16 cellular contexts compared by ENCODE assay signal in genomic region chr5:1565737-1566734, GRCh38. TPM values are rescaled to one million over a fixed set of nuclear protein-coding genes. Genes with fewer than 3 reads are reported as not detected.
DNase-seq lines count a peak whose midpoint lies in the region; TF ChIP-seq lines count a peak whose summit lies in the region.
"Had no signal": no experiment of that assay in that cellular context is flagged by ENCODE, and none has a peak within 500 bp of the region (broad histone marks: within the 10 kb centered on the region; RNA-seq: fewer than 3 reads in every experiment).

No MANE protein-coding gene starts in this region.

- CTCF ChIA-PET in mammary epithelial cell (lab: Charles Lee; ENCODE audit: low non-redundant PET) = no interaction called here

- in situ Hi-C loops in mammary epithelial cell (cut with MboI; ENCODE audit: low sequenced_read_pairs in 2 of 2) = no loop called here

- dilution Hi-C loops in mammary epithelial cell (cut with HindIII; ENCODE audit: low sequenced_read_pairs) = no loop called here

- peak overlapping the region; percentile 5 for H4K8ac ChIP-seq in mesenchymal stem cell (ENCODE audit: low read length)

- H3K4me3 ChIP-seq in H7 (ENCODE audit: insufficient read depth, low read depth, low read length) (no peak overlapping the region), ascending aorta (no peak overlapping the region), mesenchymal stem cell (ENCODE audit: insufficient read depth in 1 of 2, low read depth in 1 of 2, low read length in 2 of 2) (no peak overlapping the region), subcutaneous abdominal adipose tissue (ENCODE audit: low read depth in 1 of 5, low read length in 5 of 5) (no peak overlapping the region), mammary epithelial cell (replicated peaks in 1 of 3; ENCODE audit: insufficient read depth in 1 of 3, low read depth in 2 of 3, low read length in 3 of 3) (no peak overlapping the region), testis (no peak overlapping the region)
- H3K4me3 ChIP-seq: heart left ventricle had no signal

- 90% methylated on average over 24 of the region's 25 CpGs for WGBS in mesenchymal stem cell
- WGBS in mammary epithelial cell (ENCODE audit: low coverage, missing lambda C conversion rate) = 81% methylated on average over 15 of the region's 25 CpGs
- 88 to 95% methylated on average over 8 to 24 of the region's 25 CpGs for WGBS in testis, 2 donors

- intact Hi-C loops in ascending aorta (cut with DNase I) = loop anchor here (2.0 kb wide), 1 partner anchor 17 kb away; no protein-coding TSS in a partner anchor
- intact Hi-C loops in mammary epithelial cell (cut with micrococcal nuclease) = no loop called here
- intact Hi-C loops in testis (cut with DNase I; ENCODE audit: low total_unique reads) = no loop called here

- no peak overlapping the region for H2BK15ac ChIP-seq in mesenchymal stem cell (ENCODE audit: low read depth, poor library complexity, severe bottlenecking)

- H3K4me1 ChIP-seq in ascending aorta = peaks cover 8 to 25% of the 10 kb centered on the region in 2 donors
- peaks cover 45% of the 10 kb centered on the region for H3K4me1 ChIP-seq in mesenchymal stem cell (ENCODE audit: control insufficient read depth, insufficient read depth, low read depth, low read length)
- H3K4me1 ChIP-seq in subcutaneous abdominal adipose tissue (ENCODE audit: control insufficient read depth in 5 of 5, insufficient read depth in 5 of 5, low read length in 5 of 5) = peaks cover 1 to 37% (median 33%) of the 10 kb centered on the region in 5 donors
- H3K4me1 ChIP-seq in mammary epithelial cell (ENCODE audit: insufficient read depth, low read length) = no peaks in the 10 kb centered on the region
- H3K4me1 ChIP-seq in testis = peaks cover 12% of the 10 kb centered on the region

- no TSS peak for BruUV-seq in mammary epithelial cell (replicated peaks; lab: Mats Ljungman, UMichigan)

- H3K4ac ChIP-seq in mesenchymal stem cell (ENCODE audit: low read depth in 1 of 2, low read length in 2 of 2) = peak overlapping the region in 1 of 2 experiments; percentile 40

- peak overlapping the region in 1 of 2 experiments; percentile 81 for H2BK12ac ChIP-seq in mesenchymal stem cell (ENCODE audit: low read length in 2 of 2)

- H3K4me2 ChIP-seq in mesenchymal stem cell (ENCODE audit: low read length, poor library complexity, severe bottlenecking) (no peak overlapping the region), mammary epithelial cell (ENCODE audit: insufficient read depth, low read depth, low read length) (no peak overlapping the region)

- H3K79me2 ChIP-seq in mammary epithelial cell (ENCODE audit: insufficient read depth, low read length) = no peaks in the 10 kb centered on the region

- TF ChIP-seq CTCF in ascending aorta (IDR thresholded peaks at IDR 0.05) (no peak), mammary epithelial cell (conservative IDR thresholded peaks at IDR 0.05 in 1 of 2, IDR thresholded peaks at IDR 0.05 in 1 of 2; ENCODE audit: extremely low read depth in 1 of 2, insufficient read depth in 1 of 2, low read depth in 1 of 2, low read length in 2 of 2) (no peak), testis (IDR thresholded peaks at IDR 0.05) (no peak)

- peak; percentile 52 for DNase-seq in H7
- no peak for DNase-seq in ascending aorta (ENCODE audit: low spot score in 2 of 2)
- no peak for DNase-seq in mesenchymal stem cell
- no peak for DNase-seq in mammary epithelial cell
- DNase-seq in testis = no peak
- DNase-seq in NAMALWA (ENCODE audit: low spot score) = no peak
- DNase-seq: activated CD4-positive, alpha-beta memory T cell treated with anti-CD3 and anti-CD28 coated beads, Interleukin-2, amount 10 ng/mL, durations not matched to agents 7 days and 5 days; activated naive CD4-positive, alpha-beta T cell treated with Interleukin-2 at 50 U/mL for 16 hours; Calu3; effector CD8-positive, alpha-beta T cell; NCI-H1436; NCI-H526; SHP77 treated with DMSO at 0.1 percent for 48 hours had no signal

- peak overlapping the region in 1 of 2 experiments; percentile 26 for H3K14ac ChIP-seq in mesenchymal stem cell (ENCODE audit: low read length in 2 of 2)

- H3K36me3 ChIP-seq in H7 (replicated peaks; ENCODE audit: control insufficient read depth, insufficient read depth, low read length) = no peaks in the 10 kb centered on the region; the same call in 1 of the 2 replicates
- no peaks in the 10 kb centered on the region for H3K36me3 ChIP-seq in ascending aorta
- H3K36me3 ChIP-seq in mesenchymal stem cell (ENCODE audit: control insufficient read depth in 1 of 2, insufficient read depth in 2 of 2, low read depth in 1 of 2, low read length in 2 of 2) = peaks cover 0 to 5% of the 10 kb centered on the region in 2 experiments
- no peaks in the 10 kb centered on the region for H3K36me3 ChIP-seq in subcutaneous abdominal adipose tissue (ENCODE audit: control insufficient read depth in 5 of 5, insufficient read depth in 5 of 5, low read length in 5 of 5)
- no peaks in the 10 kb centered on the region for H3K36me3 ChIP-seq in mammary epithelial cell (ENCODE audit: insufficient read depth, low read length)
- H3K36me3 ChIP-seq in testis (ENCODE audit: low read depth, missing control alignments) = no peaks in the 10 kb centered on the region
- H3K36me3 ChIP-seq: heart left ventricle had no signal

- H4K20me1 ChIP-seq in mammary epithelial cell (ENCODE audit: insufficient read depth, low read length) = no peaks in the 10 kb centered on the region

- H2AFZ ChIP-seq in mesenchymal stem cell (ENCODE audit: low read depth, low read length) = no peak overlapping the region
- H2AFZ ChIP-seq in mammary epithelial cell (ENCODE audit: low read depth, low read length) = no peak overlapping the region

- no peaks in the 10 kb centered on the region for H3K79me1 ChIP-seq in mesenchymal stem cell (replicated peaks; ENCODE audit: low read length, poor library complexity, severe bottlenecking)

- H3K23ac ChIP-seq in mesenchymal stem cell (ENCODE audit: low read length in 2 of 2) = no peak overlapping the region

- H3K27me3 ChIP-seq in H7 (ENCODE audit: control insufficient read depth, insufficient read depth, low read length) (no peaks in the 10 kb centered on the region), ascending aorta (no peaks in the 10 kb centered on the region), mesenchymal stem cell (ENCODE audit: control insufficient read depth in 1 of 2, insufficient read depth in 1 of 2, low read length in 2 of 2) (peaks cover 0 to 6% of the 10 kb centered on the region in 2 experiments), subcutaneous abdominal adipose tissue (ENCODE audit: control insufficient read depth in 5 of 5, insufficient read depth in 4 of 5, low read length in 5 of 5) (peaks cover 0 to 10% (median 4%) of the 10 kb centered on the region in 5 donors), mammary epithelial cell (ENCODE audit: insufficient read depth, low read length) (peaks cover 6% of the 10 kb centered on the region), testis (no peaks in the 10 kb centered on the region)
- H3K27me3 ChIP-seq: heart left ventricle had no signal

- H3K9ac ChIP-seq in mesenchymal stem cell (ENCODE audit: low read length) (no peak overlapping the region), subcutaneous abdominal adipose tissue (ENCODE audit: low read length in 5 of 5) (no peak overlapping the region), mammary epithelial cell (ENCODE audit: insufficient read depth, low read length) (no peak overlapping the region)

- H3K9me3 ChIP-seq in ascending aorta (no peaks in the 10 kb centered on the region), mesenchymal stem cell (ENCODE audit: control insufficient read depth, low read length) (no peaks in the 10 kb centered on the region), subcutaneous abdominal adipose tissue (ENCODE audit: control insufficient read depth in 5 of 5, low read length in 5 of 5) (no peaks in the 10 kb centered on the region), mammary epithelial cell (replicated peaks; ENCODE audit: insufficient read depth, low read length) (no peaks in the 10 kb centered on the region), testis (no peaks in the 10 kb centered on the region)
- H3K9me3 ChIP-seq: heart left ventricle had no signal

- no peak overlapping the region for H2BK120ac ChIP-seq in mesenchymal stem cell (ENCODE audit: low read depth, low read length)

- TF ChIP-seq POLR2A in testis (IDR thresholded peaks at IDR 0.05) = no peak

- H3K27ac ChIP-seq in ascending aorta (peak overlapping the region; percentile 65 to 75), mesenchymal stem cell (ENCODE audit: low read length, poor library complexity, severe bottlenecking) (no peak overlapping the region), subcutaneous abdominal adipose tissue (ENCODE audit: low read depth, low read length) (peak overlapping the region; percentile 79), mammary epithelial cell (ENCODE audit: insufficient read depth, low read depth, low read length) (no peak overlapping the region), testis (no peak overlapping the region)
- H3K27ac ChIP-seq: heart left ventricle, VCaP had no signal

- peak overlapping the region; percentile 40 for H2AK5ac ChIP-seq in mesenchymal stem cell (ENCODE audit: low read length, severe bottlenecking)

- peak overlapping the region in 1 of 2 experiments; percentile 35 for H3K18ac ChIP-seq in mesenchymal stem cell (ENCODE audit: low read depth in 1 of 2, low read length in 2 of 2)

- no peak overlapping the region for H2BK5ac ChIP-seq in mesenchymal stem cell (ENCODE audit: low read depth, low read length, poor library complexity, severe bottlenecking)

- peak overlapping the region; percentile 43 for H4K91ac ChIP-seq in mesenchymal stem cell (ENCODE audit: low read length)

RNA-seq across cellular contexts. Expression of gene LPCAT1, which starts 42.3 kb away (rescaled TPM):
- 70.2 and 77.5 TPM in 2 replicates for total RNA-seq in H7 (2014; rRNA removed; shearing (Covaris generic))
- total RNA-seq in ascending aorta = 86.2 TPM
- polyA plus RNA-seq in mesenchymal stem cell (2013, experiment 1 of 2) = 32.9 TPM
- polyA plus RNA-seq in mesenchymal stem cell (2013, experiment 2 of 2) = 33.5 TPM
- total RNA-seq in mammary epithelial cell = 10 to 100 TPM; 37.1 to 43.5 TPM
- polyA plus RNA-seq in mammary epithelial cell = 50.3 TPM
- polyA minus RNA-seq in mammary epithelial cell = 35.9 TPM
- 10 to 100 TPM; 21.1 to 27.1 TPM for total RNA-seq in testis
- polyA plus RNA-seq in testis (ENCODE audit: insufficient read depth, low read depth, low replicate concordance) = 23.9 TPM

Comparison
In these comparisons a context has a peak if more than half of its experiments do, and no peak if none do; other contexts are left out.
1. H3K27ac ChIP-seq: peak in ascending aorta (2 of 2) and subcutaneous abdominal adipose tissue (single experiment); none in mesenchymal stem cell (single experiment), mammary epithelial cell (single experiment) and testis (0 of 2).